Comparison of ENCODE assay signal across 1 cellular context in the genomic region with DNA sequence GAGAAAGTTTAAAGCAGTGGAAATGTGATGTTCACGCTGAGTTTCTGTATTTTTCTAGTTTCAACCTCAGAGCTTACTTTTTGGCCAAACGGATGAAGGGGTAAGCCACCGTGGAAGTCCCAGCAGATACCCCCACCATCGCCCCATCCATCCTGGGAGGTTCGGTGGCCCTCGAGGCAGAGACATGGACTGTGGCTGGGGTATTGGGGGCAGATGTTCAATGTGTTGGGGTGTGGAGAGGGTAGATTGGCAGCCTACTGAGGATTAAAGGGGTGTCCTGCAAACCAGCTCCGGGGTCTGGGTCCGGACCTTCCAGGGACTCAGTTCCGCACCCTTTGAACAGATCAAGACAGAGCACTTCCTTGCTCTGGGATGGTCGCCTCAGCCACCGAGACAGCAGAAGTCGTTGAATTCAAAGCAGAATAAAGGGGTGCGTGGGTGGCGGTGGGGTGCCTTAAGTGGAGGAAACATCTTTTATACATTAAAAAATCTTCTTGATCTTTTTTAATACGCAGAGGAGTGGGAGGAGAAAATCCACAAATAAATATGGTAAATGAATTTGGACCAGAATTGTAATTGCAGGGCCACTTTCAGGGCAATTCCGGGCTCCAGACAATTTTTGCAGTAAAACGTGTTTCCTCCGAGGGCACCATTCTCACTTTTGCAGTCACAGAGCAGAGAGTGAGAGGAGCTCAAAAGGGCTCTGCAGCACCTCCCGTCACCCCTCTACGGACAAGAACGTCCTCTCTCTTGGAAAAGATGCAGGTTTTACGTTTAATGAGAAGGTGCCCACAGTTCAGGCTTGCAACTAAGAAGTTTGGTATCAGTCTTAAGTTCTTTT.
A peak's percentile ranks its signal among the peaks of the same experiment; 100 is the strongest.
TF ChIP-seq lines count a peak whose summit lies in the region.

No MANE protein-coding gene starts in this region.

TF ChIP-seq in H1, 55 proteins besides CTCF, POLR2A, EP300 and RAD21:
- TF ChIP-seq SIRT6 (IDR thresholded peaks at IDR 0.05; ENCODE audit: low read length) (no peak), NANOG (IDR thresholded peaks at IDR 0.05; ENCODE audit: insufficient read depth, low read depth, low read length, poor library complexity, severe bottlenecking) (no peak), JUN (IDR thresholded peaks at IDR 0.05; ENCODE audit: low read depth, low read length) (no peak), RFX5 (IDR thresholded peaks at IDR 0.05; ENCODE audit: borderline replicate concordance, low read depth, low read length) (no peak), EZH2 (IDR thresholded peaks at IDR 0.05; ENCODE audit: low read depth, low read length, severe bottlenecking) (no peak), CBX8 (IDR thresholded peaks at IDR 0.05; ENCODE audit: borderline replicate concordance, low read depth, low read length) (peak; percentile 81; the same call in 1 of the 2 replicates), CEBPB (IDR thresholded peaks at IDR 0.05; ENCODE audit: low read depth, low read length) (no peak), SIN3A (conservative IDR thresholded peaks at IDR 0.05 in 1 of 2, IDR thresholded peaks at IDR 0.05 in 1 of 2; ENCODE audit: low read depth in 1 of 2, low read length in 2 of 2) (no peak), GTF2F1 (IDR thresholded peaks at IDR 0.05; ENCODE audit: borderline replicate concordance, low read depth, low read length) (no peak), SAP30 (IDR thresholded peaks at IDR 0.05; ENCODE audit: insufficient read depth, insufficient replicate concordance, low read length) (no peak), RNF2 (IDR thresholded peaks at IDR 0.05; ENCODE audit: borderline replicate concordance, low read depth, low read length, missing control alignments, poor library complexity, severe bottlenecking) (peak; percentile 83), SIX5 (IDR thresholded peaks at IDR 0.05; ENCODE audit: low read depth, low read length) (no peak)
- TF ChIP-seq, protein P1, sequence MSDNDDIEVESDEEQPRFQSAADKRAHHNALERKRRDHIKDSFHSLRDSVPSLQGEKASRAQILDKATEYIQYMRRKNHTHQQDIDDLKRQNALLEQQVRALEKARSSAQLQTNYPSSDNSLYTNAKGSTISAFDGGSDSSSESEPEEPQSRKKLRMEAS (IDR thresholded peaks at IDR 0.05), result no peak
TF ChIP-seq in H1: peak in this region for 2.
